In the genomic region with DNA sequence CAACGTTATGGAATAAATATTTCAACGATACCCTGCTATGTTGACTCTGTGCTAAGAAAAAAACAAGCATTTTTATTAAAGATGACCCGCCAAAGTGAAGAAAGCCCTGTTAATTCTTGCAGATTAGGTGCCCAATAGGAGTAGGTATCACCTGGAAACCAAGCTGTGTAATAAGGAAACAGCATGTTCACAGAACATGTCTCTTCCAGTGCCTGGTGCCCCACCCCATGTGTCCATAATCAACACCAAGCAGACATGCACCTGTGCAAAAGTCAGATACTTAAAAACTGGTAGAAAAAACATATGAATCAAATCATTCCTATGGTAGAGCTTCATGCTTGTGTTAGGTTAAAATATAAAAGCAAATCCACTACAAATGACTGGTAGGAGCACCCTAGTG, we compare ENCODE assay signal across 31 cellular contexts.
"Had no signal": no experiment of that assay in that cellular context is flagged by ENCODE, and none has a peak within 500 bp of the region (broad histone marks: within the 10 kb centered on the region; RNA-seq: fewer than 3 reads in every experiment).

No MANE protein-coding gene starts in this region.

- H3K27me3 ChIP-seq: neutrophil, pancreas, right lobe of liver, sigmoid colon, stomach, thyroid gland, tibial nerve, upper lobe of left lung, vagina had no signal

- DNase-seq: naive B cell; nephron progenitor cell; nucleus accumbens; pancreas; right cardiac atrium; sigmoid colon; spleen; stimulated activated CD4-positive, alpha-beta T cell treated with anti-CD3 and anti-CD28 coated beads, Interleukin-12 subunit alpha, Interleukin-12 subunit beta, amount 100 ng/mL, for 4 hours; stimulated activated CD4-positive, alpha-beta T cell treated with anti-CD3 and anti-CD28 coated beads, Interleukin-1b, Interleukin-23, amount 100 ng/mL, for 48 hours; stimulated activated CD4-positive, alpha-beta T cell treated with anti-CD3 and anti-CD28 coated beads, Interleukin-4, amount 100 ng/mL, for 1 hour; stimulated activated CD4-positive, alpha-beta T cell treated with anti-CD3 and anti-CD28 coated beads, Interleukin-4, amount 100 ng/mL, for 4 hours; stimulated activated CD8-positive, alpha-beta memory T cell treated with anti-CD3 and anti-CD28 coated beads, Interleukin-4, amount 100 ng/mL, for 48 hours; stimulated activated naive CD4-positive, alpha-beta T cell; stimulated activated naive CD8-positive, alpha-beta T cell treated with anti-CD3 and anti-CD28 coated beads, Interleukin-15, Interleukin-2, amounts not matched to agents 100 U/mL and 50 U/mL, for 24 hours; stomach; thyroid gland; trophoblast cell; upper lobe of left lung had no signal

- H3K27ac ChIP-seq: neutrophil, pancreas, psoas muscle, right lobe of liver, sigmoid colon, spleen, stomach, thoracic aorta, thyroid gland, tibial nerve, upper lobe of left lung, vagina had no signal

- H3K36me3 ChIP-seq: neutrophil, pancreas, right lobe of liver, sigmoid colon, spleen, stomach, thoracic aorta, thyroid gland, tibial nerve, upper lobe of left lung, vagina had no signal

- H3K9me3 ChIP-seq: neutrophil, pancreas, thyroid gland had no signal

- FAIRE-seq: pancreas, urothelium cell line had no signal

- H3K27me3 Mint-ChIP-seq: progenitor cell of endocrine pancreas had no signal

- H3K4me2 ChIP-seq: smooth muscle cell had no signal

- H3K27ac Mint-ChIP-seq: naive B cell; naive thymus-derived CD8-positive, alpha-beta T cell; natural killer cell treated with Interleukin-12 subunit alpha and Interleukin-12 subunit beta and Interleukin-15 and Interleukin-18, amount 100 ng/mL, for 72 hours; nephron progenitor cell; progenitor cell of endocrine pancreas; stimulated activated memory B cell treated with anti-CD40 and anti-IgM and Interleukin-4, amounts not matched to agents 10 μg/mL and 1 μg/mL and 100 μg/mL, for 72 hours had no signal

- H3K4me1 ChIP-seq: pancreas, psoas muscle, right lobe of liver, sigmoid colon, spleen, stomach, thyroid gland, tibial nerve, upper lobe of left lung, vagina had no signal

- H3K4me3 ChIP-seq: pancreas, psoas muscle, right lobe of liver, sigmoid colon, smooth muscle cell, spleen, stomach, thoracic aorta, thyroid gland, tibial nerve, upper lobe of left lung, vagina had no signal

- H3K4me3 Mint-ChIP-seq: naive B cell; naive thymus-derived CD8-positive, alpha-beta T cell; natural killer cell treated with Interleukin-12 subunit alpha and Interleukin-12 subunit beta and Interleukin-15 and Interleukin-18, amount 100 ng/mL, for 72 hours; nephron progenitor cell; neural crest cell; stimulated activated memory B cell treated with anti-CD40 and anti-IgM and Interleukin-4, amounts not matched to agents 10 μg/mL and 1 μg/mL and 100 μg/mL, for 72 hours had no signal

- H3K4me1 Mint-ChIP-seq: naive B cell; naive thymus-derived CD8-positive, alpha-beta T cell; nephron progenitor cell; stimulated activated memory B cell treated with anti-CD40 and anti-IgM and Interleukin-4, amounts not matched to agents 10 μg/mL and 1 μg/mL and 100 μg/mL, for 72 hours had no signal

- H3K36me3 Mint-ChIP-seq: stimulated activated memory B cell treated with anti-CD40 and anti-IgM and Interleukin-4, amounts not matched to agents 10 μg/mL and 1 μg/mL and 100 μg/mL, for 72 hours had no signal

- ATAC-seq: naive thymus-derived CD8-positive, alpha-beta T cell; natural killer cell treated with Interleukin-12 subunit alpha and Interleukin-12 subunit beta and Interleukin-15 and Interleukin-18, amount 100 ng/mL, for 72 hours; pancreas; psoas muscle; right cardiac atrium; right lobe of liver; stimulated activated memory B cell treated with anti-CD40 and anti-IgM and Interleukin-4, amounts not matched to agents 10 μg/mL and 1 μg/mL and 100 μg/mL, for 72 hours; stimulated activated naive CD8-positive, alpha-beta T cell treated with anti-CD3 and anti-CD28 coated beads, Interleukin-15, Interleukin-2, amounts not matched to agents 100 U/mL and 50 U/mL, for 24 hours had no signal
